Comparison of ENCODE assay signal across 1 cellular context in the genomic region with DNA sequence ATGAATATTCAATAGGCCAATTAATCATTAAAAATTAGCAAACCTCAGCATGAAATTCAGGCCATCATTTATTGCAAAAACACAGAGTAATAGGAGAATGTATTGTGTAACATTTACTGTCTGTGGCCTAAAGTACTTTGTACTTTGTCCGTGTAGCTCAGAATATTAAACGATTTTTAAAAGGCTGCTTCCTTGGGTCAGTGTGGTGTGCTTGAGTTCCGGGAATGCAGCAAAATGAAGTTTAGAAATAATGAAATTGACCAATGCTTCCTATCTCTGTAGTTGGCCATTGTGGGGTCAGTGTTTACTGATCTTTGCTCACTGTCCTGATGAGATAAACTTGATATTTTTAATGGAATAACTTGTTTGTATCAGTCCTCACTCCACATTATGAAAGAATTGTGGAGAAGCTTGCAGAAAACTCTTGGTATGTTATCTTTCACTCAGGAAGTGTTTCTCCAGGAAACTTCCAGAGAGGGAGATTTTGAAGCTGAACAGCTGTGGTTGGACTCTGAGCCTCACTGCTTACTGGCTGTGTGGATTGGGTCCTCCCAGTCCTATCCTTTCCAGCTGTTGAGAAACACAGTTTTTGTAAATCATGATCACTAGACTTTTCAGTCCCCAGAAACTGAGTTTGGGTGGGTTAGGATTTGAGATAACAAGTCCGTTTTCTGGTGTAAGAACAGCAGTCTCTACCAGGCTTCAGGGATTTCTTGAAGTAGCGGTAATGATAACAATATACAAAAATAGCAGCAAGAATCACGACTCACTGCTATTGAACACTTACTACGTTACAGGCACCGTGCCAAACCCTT.
TF ChIP-seq lines count a peak whose summit lies in the region.

No MANE protein-coding gene starts in this region.

TF ChIP-seq in HepG2, 621 proteins besides CTCF, POLR2A, EP300 and RAD21 (continued from another document and continues in another):
- no peak for TF ChIP-seq SP140L (CRISPR knock-in tag; IDR thresholded peaks at IDR 0.05; ENCODE audit: borderline replicate concordance)
- TF ChIP-seq ZBTB3 (CRISPR knock-in tag; IDR thresholded peaks at IDR 0.05; ENCODE audit: borderline replicate concordance, low read depth): no peak
- TF ChIP-seq, protein P1, sequence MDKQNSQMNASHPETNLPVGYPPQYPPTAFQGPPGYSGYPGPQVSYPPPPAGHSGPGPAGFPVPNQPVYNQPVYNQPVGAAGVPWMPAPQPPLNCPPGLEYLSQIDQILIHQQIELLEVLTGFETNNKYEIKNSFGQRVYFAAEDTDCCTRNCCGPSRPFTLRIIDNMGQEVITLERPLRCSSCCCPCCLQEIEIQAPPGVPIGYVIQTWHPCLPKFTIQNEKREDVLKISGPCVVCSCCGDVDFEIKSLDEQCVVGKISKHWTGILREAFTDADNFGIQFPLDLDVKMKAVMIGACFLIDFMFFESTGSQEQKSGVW (CRISPR knock-in tag; IDR thresholded peaks at IDR 0.05; ENCODE audit: borderline replicate concordance): no peak
- no peak for TF ChIP-seq ZNF121 (CRISPR knock-in tag; IDR thresholded peaks at IDR 0.05)
- TF ChIP-seq, protein P2, sequence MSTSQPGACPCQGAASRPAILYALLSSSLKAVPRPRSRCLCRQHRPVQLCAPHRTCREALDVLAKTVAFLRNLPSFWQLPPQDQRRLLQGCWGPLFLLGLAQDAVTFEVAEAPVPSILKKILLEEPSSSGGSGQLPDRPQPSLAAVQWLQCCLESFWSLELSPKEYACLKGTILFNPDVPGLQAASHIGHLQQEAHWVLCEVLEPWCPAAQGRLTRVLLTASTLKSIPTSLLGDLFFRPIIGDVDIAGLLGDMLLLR (CRISPR knock-in tag; IDR thresholded peaks at IDR 0.05): no peak
- no peak; the same call in 1 of the 2 replicates for TF ChIP-seq NR2F6 (IDR thresholded peaks at IDR 0.05)
- peak; percentile 37; the same call in 1 of the 2 replicates for TF ChIP-seq NR2F6 (CRISPR knock-in tag; IDR thresholded peaks at IDR 0.05)
- TF ChIP-seq NBN (conservative IDR thresholded peaks at IDR 0.05): no peak
- no peak for TF ChIP-seq ZNF619 (CRISPR knock-in tag; IDR thresholded peaks at IDR 0.05)
- TF ChIP-seq PHF20 (CRISPR knock-in tag; IDR thresholded peaks at IDR 0.05): no peak
- TF ChIP-seq, protein P3, sequence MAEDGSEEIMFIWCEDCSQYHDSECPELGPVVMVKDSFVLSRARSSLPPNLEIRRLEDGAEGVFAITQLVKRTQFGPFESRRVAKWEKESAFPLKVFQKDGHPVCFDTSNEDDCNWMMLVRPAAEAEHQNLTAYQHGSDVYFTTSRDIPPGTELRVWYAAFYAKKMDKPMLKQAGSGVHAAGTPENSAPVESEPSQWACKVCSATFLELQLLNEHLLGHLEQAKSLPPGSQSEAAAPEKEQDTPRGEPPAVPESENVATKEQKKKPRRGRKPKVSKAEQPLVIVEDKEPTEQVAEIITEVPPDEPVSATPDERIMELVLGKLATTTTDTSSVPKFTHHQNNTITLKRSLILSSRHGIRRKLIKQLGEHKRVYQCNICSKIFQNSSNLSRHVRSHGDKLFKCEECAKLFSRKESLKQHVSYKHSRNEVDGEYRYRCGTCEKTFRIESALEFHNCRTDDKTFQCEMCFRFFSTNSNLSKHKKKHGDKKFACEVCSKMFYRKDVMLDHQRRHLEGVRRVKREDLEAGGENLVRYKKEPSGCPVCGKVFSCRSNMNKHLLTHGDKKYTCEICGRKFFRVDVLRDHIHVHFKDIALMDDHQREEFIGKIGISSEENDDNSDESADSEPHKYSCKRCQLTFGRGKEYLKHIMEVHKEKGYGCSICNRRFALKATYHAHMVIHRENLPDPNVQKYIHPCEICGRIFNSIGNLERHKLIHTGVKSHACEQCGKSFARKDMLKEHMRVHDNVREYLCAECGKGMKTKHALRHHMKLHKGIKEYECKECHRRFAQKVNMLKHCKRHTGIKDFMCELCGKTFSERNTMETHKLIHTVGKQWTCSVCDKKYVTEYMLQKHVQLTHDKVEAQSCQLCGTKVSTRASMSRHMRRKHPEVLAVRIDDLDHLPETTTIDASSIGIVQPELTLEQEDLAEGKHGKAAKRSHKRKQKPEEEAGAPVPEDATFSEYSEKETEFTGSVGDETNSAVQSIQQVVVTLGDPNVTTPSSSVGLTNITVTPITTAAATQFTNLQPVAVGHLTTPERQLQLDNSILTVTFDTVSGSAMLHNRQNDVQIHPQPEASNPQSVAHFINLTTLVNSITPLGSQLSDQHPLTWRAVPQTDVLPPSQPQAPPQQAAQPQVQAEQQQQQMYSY (CRISPR knock-in tag; IDR thresholded peaks at IDR 0.05): no peak
- TF ChIP-seq ZNF883 (CRISPR knock-in tag; IDR thresholded peaks at IDR 0.05; ENCODE audit: not compliant biosample characterization): no peak
- TF ChIP-seq SPEN (CRISPR knock-in tag; IDR thresholded peaks at IDR 0.05; ENCODE audit: low read depth): no peak
- TF ChIP-seq ATF2 (CRISPR knock-in tag; IDR thresholded peaks at IDR 0.05): 0 out of 2 replicates have a peak, but pooled peaks have one; percentile 12
- no peak for TF ChIP-seq ZNF703 (CRISPR knock-in tag; IDR thresholded peaks at IDR 0.05; ENCODE audit: borderline replicate concordance)
- TF ChIP-seq BORCS8-MEF2B (CRISPR knock-in tag; IDR thresholded peaks at IDR 0.05): no peak
- TF ChIP-seq, protein P4, sequence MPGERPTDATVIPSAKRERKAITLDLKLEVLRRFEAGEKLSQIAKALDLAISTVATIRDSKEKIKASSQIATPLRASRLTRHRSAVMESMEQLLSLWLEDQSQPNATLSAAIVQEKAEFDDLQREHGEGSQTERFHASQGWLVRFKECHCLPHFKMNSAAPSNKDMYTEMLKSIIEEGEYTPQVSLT (CRISPR knock-in tag; IDR thresholded peaks at IDR 0.05; ENCODE audit: borderline replicate concordance, low read depth): no peak
- TF ChIP-seq CENPT (CRISPR knock-in tag; IDR thresholded peaks at IDR 0.05; ENCODE audit: low read depth): no peak
- no peak for TF ChIP-seq GZF1 (CRISPR knock-in tag; IDR thresholded peaks at IDR 0.05)
- no peak for TF ChIP-seq FIP1L1 (IDR thresholded peaks at IDR 0.05; ENCODE audit: borderline replicate concordance, insufficient read depth, low read depth, low read length)
- TF ChIP-seq JUN (CRISPR knock-in tag; IDR thresholded peaks at IDR 0.05): no peak
- TF ChIP-seq NONO (IDR thresholded peaks at IDR 0.05): no peak
- no peak for TF ChIP-seq NONO (CRISPR knock-in tag; conservative IDR thresholded peaks at IDR 0.05)
- no peak for TF ChIP-seq LRRFIP1 (CRISPR knock-in tag; conservative IDR thresholded peaks at IDR 0.05)
- TF ChIP-seq HOXA9 (CRISPR knock-in tag; IDR thresholded peaks at IDR 0.05; ENCODE audit: borderline replicate concordance): no peak
- TF ChIP-seq REL (CRISPR knock-in tag; conservative IDR thresholded peaks at IDR 0.05): no peak
- no peak for TF ChIP-seq HMGA1 (CRISPR knock-in tag; conservative IDR thresholded peaks at IDR 0.05)
- peak; percentile 83 for TF ChIP-seq HNF4A (CRISPR knock-in tag; IDR thresholded peaks at IDR 0.05)
- TF ChIP-seq ZNF674 (CRISPR knock-in tag; IDR thresholded peaks at IDR 0.05; ENCODE audit: low read depth): no peak
- no peak for TF ChIP-seq ZBTB40 (IDR thresholded peaks at IDR 0.05)
- no peak for TF ChIP-seq ZBTB40 (CRISPR knock-in tag; IDR thresholded peaks at IDR 0.05)
- peak; percentile 16; the same call in 1 of the 2 replicates for TF ChIP-seq DMAP1 (CRISPR knock-in tag; IDR thresholded peaks at IDR 0.05)
- TF ChIP-seq PBX3 (CRISPR knock-in tag; IDR thresholded peaks at IDR 0.05; ENCODE audit: borderline replicate concordance): no peak
- TF ChIP-seq RFX1 (IDR thresholded peaks at IDR 0.05): no peak
- TF ChIP-seq ZBTB2 (CRISPR knock-in tag; IDR thresholded peaks at IDR 0.05; ENCODE audit: low read depth): no peak
